In the genomic region with DNA sequence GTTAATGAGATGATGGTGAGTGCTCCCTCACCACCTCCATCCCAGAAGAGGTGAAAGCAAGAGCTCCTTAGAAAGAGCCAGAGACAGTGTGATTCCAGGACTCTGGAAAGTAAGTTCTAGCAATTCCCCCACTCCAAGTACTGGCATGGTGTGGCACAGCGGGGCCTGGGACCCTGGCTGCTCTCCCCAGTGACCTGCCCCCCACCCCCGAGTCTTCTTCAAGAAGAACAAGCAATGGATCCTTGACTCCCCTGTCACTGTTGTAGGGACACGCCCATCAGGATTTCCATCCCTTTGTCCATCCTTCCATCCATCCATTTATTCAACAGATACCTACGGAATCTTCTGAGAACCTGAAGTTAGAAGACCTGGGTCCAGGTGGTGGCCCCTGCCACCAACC, we compare ENCODE assay signal across 17 cellular contexts. TPM values are rescaled to one million over a fixed set of nuclear protein-coding genes. Genes with fewer than 3 reads are reported as not detected.
DNase-seq lines count a peak whose midpoint lies in the region; ATAC-seq and TF ChIP-seq lines count a peak whose summit lies in the region.
"Had no signal": no experiment of that assay in that cellular context is flagged by ENCODE, and none has a peak within 500 bp of the region (broad histone marks: within the 10 kb centered on the region; RNA-seq: fewer than 3 reads in every experiment).

No MANE protein-coding gene starts in this region.

- in situ Hi-C loops in gastrocnemius medialis (cut with MboI; ENCODE audit: low sequenced_read_pairs in 4 of 4): no loop called here

- H3K4me3 Mint-ChIP-seq in activated CD8-positive, alpha-beta T cell treated with anti-CD3 and anti-CD28 coated beads for 36 hours: no peak overlapping the region
- H3K4me3 Mint-ChIP-seq: activated T-cell treated with anti-CD3 and anti-CD28 coated beads, Interleukin-2, amount 50 U/mL, for 72 hours had no signal

- H3K9me3 ChIP-seq in right atrium auricular region: no peaks in the 10 kb centered on the region
- H3K9me3 ChIP-seq in right lobe of liver: no peaks in the 10 kb centered on the region
- H3K9me3 ChIP-seq in gastrocnemius medialis: no peaks in the 10 kb centered on the region
- H3K9me3 ChIP-seq in upper lobe of right lung: no peaks in the 10 kb centered on the region
- H3K9me3 ChIP-seq: BLaER1, Caco-2 had no signal

- no peaks in the 10 kb centered on the region for H3K27me3 ChIP-seq in right atrium auricular region
- H3K27me3 ChIP-seq in right lobe of liver: no peaks in the 10 kb centered on the region
- no peaks in the 10 kb centered on the region for H3K27me3 ChIP-seq in gastrocnemius medialis
- no peaks in the 10 kb centered on the region for H3K27me3 ChIP-seq in upper lobe of right lung
- H3K27me3 ChIP-seq: BLaER1 had no signal

- CTCF ChIA-PET in activated CD8-positive, alpha-beta T cell treated with anti-CD3 and anti-CD28 coated beads for 36 hours (lab: Charles Lee): no interaction called here

- H3K4me1 Mint-ChIP-seq in activated CD8-positive, alpha-beta T cell treated with anti-CD3 and anti-CD28 coated beads for 36 hours (ENCODE audit: low read depth): no peaks in the 10 kb centered on the region

- no peak overlapping the region for H3K27ac Mint-ChIP-seq in activated CD8-positive, alpha-beta T cell treated with anti-CD3 and anti-CD28 coated beads for 36 hours
- H3K27ac Mint-ChIP-seq: activated T-cell treated with anti-CD3 and anti-CD28 coated beads, Interleukin-2, amount 50 U/mL, for 72 hours had no signal

- TF ChIP-seq CTCF in right atrium auricular region (IDR thresholded peaks at IDR 0.05): no peak
- TF ChIP-seq CTCF in right lobe of liver (IDR thresholded peaks at IDR 0.05): no peak
- TF ChIP-seq CTCF in gastrocnemius medialis (IDR thresholded peaks at IDR 0.05 in 4 of 5, conservative IDR thresholded peaks at IDR 0.05 in 1 of 5): no peak
- TF ChIP-seq CTCF in upper lobe of right lung (IDR thresholded peaks at IDR 0.05): no peak
- TF ChIP-seq CTCF in activated CD8-positive, alpha-beta T cell treated with anti-CD3 and anti-CD28 coated beads for 36 hours (IDR thresholded peaks at IDR 0.05): no peak

- H3K4me1 ChIP-seq in right atrium auricular region: peaks cover 0 to 54% of the 10 kb centered on the region in 2 donors
- H3K4me1 ChIP-seq in right lobe of liver: peaks cover 0 to 44% (median 13%) of the 10 kb centered on the region in 4 donors
- H3K4me1 ChIP-seq in gastrocnemius medialis: peaks cover 35 to 55% of the 10 kb centered on the region in 2 donors
- peaks cover 64% of the 10 kb centered on the region for H3K4me1 ChIP-seq in upper lobe of right lung

- ATAC-seq in Right ventricle myocardium superior (ENCODE audit: poor library complexity) (no peak), right lobe of liver (no peak), gastrocnemius medialis (no peak), upper lobe of right lung (no peak), HG03159 (IDR thresholded peaks at IDR 0.05; ENCODE audit: unreplicated experiment) (no peak)
- no peak for ATAC-seq in activated CD8-positive, alpha-beta T cell treated with anti-CD3 and anti-CD28 coated beads for 36 hours
- ATAC-seq: activated T-cell treated with anti-CD3 and anti-CD28 coated beads, Interleukin-2, amount 50 U/mL, for 72 hours; Panc1 had no signal

- intact Hi-C loops in Right ventricle myocardium superior (cut with DNase I): loop anchor here (2.0 to 10.0 kb wide), 2 partner anchors 42 to 48 kb away; no protein-coding TSS in a partner anchor
- intact Hi-C loops in right lobe of liver (cut with DNase I): no loop called here
- intact Hi-C loops in gastrocnemius medialis (cut with DNase I; ENCODE audit: low total_unique reads): loop anchor here (5.0 kb wide), 1 partner anchor 45 kb away; a partner anchor contains a TSS
- intact Hi-C loops in upper lobe of right lung (cut with DNase I): no loop called here
- intact Hi-C loops in activated CD8-positive, alpha-beta T cell treated with anti-CD3 and anti-CD28 coated beads for 36 hours (cut with micrococcal nuclease): no loop called here

- no peak for DNase-seq in right atrium auricular region (ENCODE audit: low spot score)
- DNase-seq in Right ventricle myocardium superior: no peak
- peak in 1 of 3 donors; percentile 30 for DNase-seq in right lobe of liver
- no peak for DNase-seq in gastrocnemius medialis
- no peak for DNase-seq in upper lobe of right lung
- no peak for DNase-seq in NCI-H82 treated with DMSO at 0.1 percent for 48 hours (lab: John Stamatoyannopoulos, UW; ENCODE audit: unreplicated experiment)
- no peak for DNase-seq in activated CD8-positive, alpha-beta T cell treated with anti-CD3 and anti-CD28 coated beads for 36 hours
- DNase-seq: activated naive CD4-positive, alpha-beta T cell treated with anti-CD3 and anti-CD28 coated beads, Interleukin-2, amount 50 U/mL, for 16 hours; activated T-cell treated with anti-CD3 and anti-CD28 coated beads, Interleukin-2, amount 50 U/mL, for 72 hours; Caco-2; Kasumi-1; NCI-H1048; NCI-H2081; stimulated activated naive CD4-positive, alpha-beta T cell treated with Interleukin-2 at 50 U/mL for 16 hours had no signal

- POLR2A ChIA-PET in activated CD8-positive, alpha-beta T cell treated with anti-CD3 and anti-CD28 coated beads for 36 hours (lab: Charles Lee): no interaction called here

- no peaks in the 10 kb centered on the region for H3K36me3 Mint-ChIP-seq in activated CD8-positive, alpha-beta T cell treated with anti-CD3 and anti-CD28 coated beads for 36 hours (ENCODE audit: low read depth)

- TF ChIP-seq POLR2A in right lobe of liver (IDR thresholded peaks at IDR 0.05): no peak
- no peak for TF ChIP-seq POLR2A in gastrocnemius medialis (IDR thresholded peaks at IDR 0.05)

- H3K27me3 Mint-ChIP-seq in activated CD8-positive, alpha-beta T cell treated with anti-CD3 and anti-CD28 coated beads for 36 hours: peaks cover 9% of the 10 kb centered on the region

- no peaks in the 10 kb centered on the region for H3K36me3 ChIP-seq in right atrium auricular region
- no peaks in the 10 kb centered on the region for H3K36me3 ChIP-seq in right lobe of liver
- H3K36me3 ChIP-seq in gastrocnemius medialis: no peaks in the 10 kb centered on the region
- no peaks in the 10 kb centered on the region for H3K36me3 ChIP-seq in upper lobe of right lung
- H3K36me3 ChIP-seq: BLaER1 had no signal

- no peaks in the 10 kb centered on the region for H3K9me3 Mint-ChIP-seq in activated CD8-positive, alpha-beta T cell treated with anti-CD3 and anti-CD28 coated beads for 36 hours
- H3K9me3 Mint-ChIP-seq: activated T-cell treated with anti-CD3 and anti-CD28 coated beads, Interleukin-2, amount 50 U/mL, for 72 hours had no signal

- 44% methylated on average over 1 of the region's 4 CpGs for WGBS in right lobe of liver (ENCODE audit: insufficient coverage, low coverage, low lambda C conversion rate, missing lambda C conversion rate)

- no peak overlapping the region for H3K4me3 ChIP-seq in right atrium auricular region
- H3K4me3 ChIP-seq in right lobe of liver: peak overlapping the region in 1 of 3 donors; percentile 7
- peak overlapping the region in 3 of 4 donors; percentile 9 to 33 (median 20) for H3K4me3 ChIP-seq in gastrocnemius medialis
- no peak overlapping the region for H3K4me3 ChIP-seq in upper lobe of right lung
- H3K4me3 ChIP-seq: BLaER1 had no signal

- H3K27ac ChIP-seq in right atrium auricular region (peak overlapping the region; percentile 61 to 77), right lobe of liver (peak overlapping the region in 2 of 3 donors; percentile 60 to 61), gastrocnemius medialis (peak overlapping the region; percentile 61 to 75 (median 72)), upper lobe of right lung (peak overlapping the region; percentile 65)
- H3K27ac ChIP-seq: BLaER1 had no signal

RNA-seq across cellular contexts. Expression of a gene that starts 44.4 kb away (rescaled TPM):
- total RNA-seq in right atrium auricular region (100 to 1,000 TPM in 1 of 2 donors, 10 to 100 TPM in 1; 60.2 to 156 TPM), Right ventricle myocardium superior (21.0 TPM), right lobe of liver (100 to 1,000 TPM in 1 of 6 experiments, 10 to 100 TPM in 2, 1 to 10 TPM in 3; 5.4 to 115 (median 27.7) TPM), gastrocnemius medialis (100 to 1,000 TPM in 1 of 4 donors, 10 to 100 TPM in 3; 22.4 to 220 (median 78.4) TPM), upper lobe of right lung (139 TPM)
- total RNA-seq in activated CD8-positive, alpha-beta T cell treated with anti-CD3 and anti-CD28 coated beads for 36 hours: 1 to 10 TPM; 1.0 to 1.3 TPM
- total RNA-seq: Caco-2 had no signal

Comparison
In these comparisons a context has a peak if more than half of its experiments do, and no peak if none do; other contexts are left out.
1. H3K4me3 ChIP-seq: peak in gastrocnemius medialis (3 of 4); none in right atrium auricular region (0 of 2) and upper lobe of right lung (single experiment).
2. intact Hi-C loops: an anchor here in Right ventricle myocardium superior (2.0 to 10.0 kb wide) and gastrocnemius medialis (5.0 kb wide); none called in right lobe of liver, upper lobe of right lung and activated CD8-positive, alpha-beta T cell treated with anti-CD3 and anti-CD28 coated beads for 36 hours.
3. Peak in every context shown above with its lines, with median percentiles within 50 percentile points of each other: H3K27ac ChIP-seq.